Comparison of ENCODE assay signal across 23 cellular contexts in the genomic region with DNA sequence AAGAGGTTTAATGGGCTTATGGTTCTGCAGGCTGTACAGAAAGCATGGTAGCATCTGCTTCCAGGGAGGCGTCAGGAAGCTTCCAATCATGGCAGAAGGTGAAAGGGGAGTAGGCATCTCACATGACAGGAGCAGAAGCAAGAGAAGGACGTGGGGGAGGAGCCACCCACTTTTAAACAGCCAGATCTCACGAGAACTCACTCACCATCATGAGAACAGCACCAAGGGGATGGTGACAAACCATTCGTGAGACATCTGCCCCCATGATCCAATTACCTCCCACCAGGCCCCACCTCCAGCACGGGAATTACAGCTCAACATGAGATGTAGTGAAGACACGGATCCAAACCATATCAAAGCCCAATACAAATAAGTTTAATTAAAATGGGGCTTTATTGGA.
"Had no signal": no experiment of that assay in that cellular context is flagged by ENCODE, and none has a peak within 500 bp of the region (broad histone marks: within the 10 kb centered on the region; RNA-seq: fewer than 3 reads in every experiment).

No MANE protein-coding gene starts in this region.

- H3K27ac ChIP-seq: gastroesophageal sphincter, hepatocyte, ovary, prostate gland, thoracic aorta had no signal

- DNase-seq: activated B cell treated with CpG ODN at 0.5 μM for 24 hours; activated CD4-positive, alpha-beta T cell treated with anti-CD3 and anti-CD28 coated beads, Interleukin-2, amount 50 U/mL, for 1 hour; activated CD8-positive, alpha-beta T cell treated with anti-CD3 and anti-CD28 coated beads for 36 hours; activated effector memory CD4-positive, alpha-beta T cell treated with anti-CD3 and anti-CD28 coated beads, Interleukin-2, amount 50 U/mL, for 16 hours; activated naive CD4-positive, alpha-beta T cell treated with anti-CD3 and anti-CD28 coated beads, Interleukin-2, amount 10 ng/mL, durations not matched to agents 7 days and 5 days; activated naive CD8-positive, alpha-beta T cell treated with anti-CD3 and anti-CD28 coated beads, Interleukin-2, amount 10 ng/mL, durations not matched to agents 7 days and 5 days; activated T-cell treated with anti-CD3 and anti-CD28 coated beads for 4 hours; caudate nucleus; islet precursor cell; left ventricle myocardium superior; mucosa of descending colon; ovary; retina; small intestine; stimulated activated CD4-positive, alpha-beta T cell treated with anti-CD3 and anti-CD28 coated beads, Interleukin-4, amount 100 ng/mL, for 24 hours had no signal

- FAIRE-seq: astrocyte, endothelial cell of umbilical vein, small intestine had no signal

- H3K36me3 ChIP-seq: gastroesophageal sphincter, ovary, prostate gland, thoracic aorta had no signal

- ATAC-seq: activated CD8-positive, alpha-beta T cell treated with anti-CD3 and anti-CD28 coated beads for 36 hours; gastroesophageal sphincter; left ventricle myocardium superior; mucosa of descending colon; natural killer cell treated with Interleukin-12 subunit alpha and Interleukin-12 subunit beta and Interleukin-15 and Interleukin-18, amount 100 ng/mL, for 72 hours; stimulated activated effector memory CD8-positive, alpha-beta T cell treated with anti-CD3 and anti-CD28 coated beads, Interleukin-12 subunit alpha, Interleukin-12 subunit beta, amount 100 ng/mL, for 72 hours had no signal

- H2AFZ ChIP-seq: hepatocyte had no signal

- H3K79me2 ChIP-seq: hepatocyte had no signal

- H3K4me1 ChIP-seq: gastroesophageal sphincter, prostate gland had no signal

- H3K9me3 ChIP-seq: gastroesophageal sphincter, mucosa of descending colon, ovary, prostate gland, thoracic aorta had no signal

- H3K27me3 ChIP-seq: gastroesophageal sphincter, hepatocyte, ovary had no signal

- H3K4me2 ChIP-seq: hepatocyte had no signal

- H3K4me3 ChIP-seq: gastroesophageal sphincter, hepatocyte, mucosa of descending colon, ovary, prostate gland, thoracic aorta had no signal
